Comparison of ENCODE assay signal across 8 cellular contexts in the genomic region with DNA sequence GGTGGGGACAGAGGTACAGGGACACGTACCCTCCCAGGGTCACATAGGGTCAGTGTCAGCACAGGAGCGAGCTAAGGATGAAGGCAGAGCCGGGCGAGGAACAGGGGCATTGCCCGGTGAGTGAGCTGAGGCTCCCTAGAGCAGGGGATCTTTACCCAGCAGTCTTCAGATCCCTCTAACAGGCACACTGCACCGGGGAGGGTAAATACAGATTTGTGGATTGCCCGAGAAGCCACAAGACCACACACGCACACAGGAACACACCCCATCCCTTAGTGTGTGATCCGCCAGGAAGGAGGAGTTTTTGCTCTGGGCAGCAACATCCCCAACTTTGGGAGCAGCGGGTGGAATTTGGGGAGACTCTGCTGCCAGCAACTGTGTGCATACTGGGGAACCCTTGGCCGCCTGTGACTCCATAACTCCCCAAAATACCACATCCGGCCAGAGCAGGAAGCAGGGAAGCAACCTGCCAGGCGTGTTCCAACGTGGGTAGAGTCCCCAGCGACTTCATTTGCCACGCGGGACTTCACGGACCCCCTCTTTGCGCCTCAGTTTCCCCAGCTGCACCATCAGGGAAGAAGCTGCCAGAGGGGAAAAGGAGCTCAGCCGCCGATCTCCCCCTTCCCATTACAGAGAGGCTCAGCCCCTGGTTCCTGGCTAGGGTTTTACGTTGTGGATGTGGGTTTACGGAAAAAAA. TPM values are rescaled to one million over a fixed set of nuclear protein-coding genes. Genes with fewer than 3 reads are reported as not detected.
DNase-seq lines count a peak whose midpoint lies in the region; ATAC-seq, FAIRE-seq and TF ChIP-seq lines count a peak whose summit lies in the region.

No MANE protein-coding gene starts in this region.

- intact Hi-C loops in lower leg skin (cut with DNase I; ENCODE audit: low total_unique reads): no loop called here
- intact Hi-C loops in stomach (cut with DNase I; ENCODE audit: low total_unique reads): no loop called here

- no peaks in the 10 kb centered on the region for H3K4me1 ChIP-seq in RWPE2 (ENCODE audit: insufficient read depth, poor library complexity, severe bottlenecking)
- H3K4me1 ChIP-seq in stomach: peaks cover 18 to 38% (median 28%) of the 10 kb centered on the region in 4 donors

- no peak for FAIRE-seq in bronchial epithelial cell (lab: Jason Lieb, UNC)

- no peak for TF ChIP-seq POLR2A in lower leg skin (IDR thresholded peaks at IDR 0.05)
- TF ChIP-seq POLR2A in stomach (IDR thresholded peaks at IDR 0.05): no peak

- DNase-seq in AG04450 (ENCODE audit: low read depth, low spot score) (no peak), RWPE2 (ENCODE audit: low spot score) (no peak), bronchial epithelial cell (ENCODE audit: low read depth) (peak; percentile 35), lower leg skin (ENCODE audit: low spot score in 2 of 2) (no peak), stomach (peak; percentile 51), NCI-H1105 (lab: John Stamatoyannopoulos, UW) (no peak)

- no peaks in the 10 kb centered on the region; the same call in 1 of the 2 replicates for H3K9me3 ChIP-seq in AG04450 (ENCODE audit: control insufficient read depth, insufficient read depth, low read length)
- H3K9me3 ChIP-seq in RWPE2 (ENCODE audit: severe bottlenecking): no peaks in the 10 kb centered on the region
- no peaks in the 10 kb centered on the region for H3K9me3 ChIP-seq in stomach

- H3K4me3 ChIP-seq in AG04450 (ENCODE audit: low read depth, low read length) (peak overlapping the region; percentile 62), RWPE2 (ENCODE audit: severe bottlenecking) (peak overlapping the region; percentile 35), bronchial epithelial cell (ENCODE audit: low read depth, low read length) (peak overlapping the region; percentile 39), lower leg skin (ENCODE audit: low read depth, poor library complexity, severe bottlenecking) (peak overlapping the region; percentile 34), stomach (peak overlapping the region; percentile 56 to 63 (median 58))

- CTCF ChIA-PET in AG04450 (lab: Charles Lee): interaction anchor here (0.7 to 0.8 kb wide), 2 partner anchors 19 to 72 kb away, joined by 4 to 6 read pairs; no protein-coding TSS in a partner anchor

- TF ChIP-seq CTCF in AG04450 (IDR thresholded peaks at IDR 0.05; ENCODE audit: low read depth, low read length) (no peak), RWPE2 (IDR thresholded peaks at IDR 0.05; ENCODE audit: poor library complexity, severe bottlenecking) (no peak), bronchial epithelial cell (IDR thresholded peaks at IDR 0.05; ENCODE audit: insufficient read depth, low read length, severe bottlenecking) (no peak), lower leg skin (IDR thresholded peaks at IDR 0.05) (no peak), stomach (IDR thresholded peaks at IDR 0.05) (no peak)

- peak overlapping the region; percentile 31 for H3K27ac ChIP-seq in AG04450 (ENCODE audit: low read depth, low read length)
- H3K27ac ChIP-seq in RWPE2 (ENCODE audit: poor library complexity, severe bottlenecking): peak overlapping the region; percentile 70
- H3K27ac ChIP-seq in stomach: peak overlapping the region; percentile 57 to 95 (median 94)

- H3K27me3 ChIP-seq in AG04450 (ENCODE audit: control insufficient read depth, insufficient read depth, low read length): peaks cover 18% of the 10 kb centered on the region
- no peaks in the 10 kb centered on the region for H3K27me3 ChIP-seq in RWPE2 (ENCODE audit: insufficient read depth, poor library complexity, severe bottlenecking)
- H3K27me3 ChIP-seq in bronchial epithelial cell (ENCODE audit: control insufficient read depth, insufficient read depth, low read length): peaks cover 2% of the 10 kb centered on the region
- peaks cover 0 to 6% (median 0%) of the 10 kb centered on the region in 3 donors for H3K27me3 ChIP-seq in stomach

- 1 to 3% methylated on average over 19 to 21 of the region's 23 CpGs for WGBS in lower leg skin, 2 donors
- 0 to 4% (median 2%) methylated on average over 17 to 23 of the region's 23 CpGs for WGBS in stomach, 5 donors

- peak; percentile 4 for ATAC-seq in GM21515 (IDR thresholded peaks at IDR 0.05; ENCODE audit: unreplicated experiment)
- ATAC-seq in RWPE2 (ENCODE audit: low read depth): 0 out of 3 replicates have a peak, but pooled peaks have one; percentile 9
- ATAC-seq in HG03097 (IDR thresholded peaks at IDR 0.05; ENCODE audit: low FRiP score, unreplicated experiment): no peak

- POLR2A ChIA-PET in AG04450 (lab: Yijun Ruan, JAX): interaction anchor here (0.5 to 1.8 kb wide), 10 partner anchors 11 to 394 kb away, joined by 3 to 9 read pairs (median 5); a partner anchor contains a TSS

- no peak for TF ChIP-seq EP300 in stomach (IDR thresholded peaks at IDR 0.05)

- H3K36me3 ChIP-seq in RWPE2 (ENCODE audit: low read depth): no peaks in the 10 kb centered on the region
- no peaks in the 10 kb centered on the region for H3K36me3 ChIP-seq in bronchial epithelial cell (ENCODE audit: control insufficient read depth, insufficient read depth, low read length)
- no peaks in the 10 kb centered on the region for H3K36me3 ChIP-seq in stomach

RNA-seq across cellular contexts. Expression of a gene that starts 5.9 kb away (rescaled TPM):
- polyA plus RNA-seq in AG04450 (2011; rRNA removed): 0.47 and 0.82 TPM in 2 replicates
- 0.30 and 0.60 TPM in 2 replicates for polyA minus RNA-seq in AG04450 (2011; rRNA and poly(A)+ RNA removed)
- 0.53 and 1.0 TPM in 2 replicates for total RNA-seq in bronchial epithelial cell
- 10 to 100 TPM; 25.3 to 40.1 (median 33.5) TPM for total RNA-seq in lower leg skin
- total RNA-seq in stomach: 10 to 100 TPM; 13.8 to 92.9 (median 47.2) TPM
- 10 to 100 TPM; 21.4 to 24.1 (median 21.8) TPM for polyA plus RNA-seq in stomach

RNA-seq across cellular contexts. Expression of a gene that starts 27.3 kb away (rescaled TPM):
- polyA plus RNA-seq in AG04450 (2011; rRNA removed) (317 and 392 TPM in 2 replicates), stomach (100 to 1,000 TPM; 470 to 688 (median 669) TPM)
- 348 and 444 TPM in 2 replicates for polyA minus RNA-seq in AG04450 (2011; rRNA and poly(A)+ RNA removed)
- total RNA-seq in bronchial epithelial cell (144 and 200 TPM in 2 replicates), lower leg skin (100 to 1,000 TPM; 329 to 533 (median 387) TPM), stomach (100 to 1,000 TPM; 126 to 386 (median 264) TPM)

RNA-seq across cellular contexts. Expression of a gene that starts 57.6 kb away (rescaled TPM):
- polyA plus RNA-seq in AG04450 (2011; rRNA removed) (0.51 and 0.72 TPM in 2 replicates), stomach (1 to 10 TPM in 2 of 3 donors, under 1 TPM in 1; 0.31 to 3.4 (median 2.7) TPM)
- polyA minus RNA-seq in AG04450 (2011; rRNA and poly(A)+ RNA removed): 0.41 and 0.52 TPM in 2 replicates
- total RNA-seq in bronchial epithelial cell (under 0.01 TPM in 1 of 2 replicates, not detected in the other), lower leg skin (1 to 10 TPM in 2 of 4 donors, not detected in 2; 1.5 to 1.8 TPM), stomach (1 to 10 TPM in 2 of 5 donors, under 1 TPM in 2, not detected in 1; 0.73 to 7.0 (median 1.8) TPM)

RNA-seq across cellular contexts. Expression of a gene that starts 59.2 kb away (rescaled TPM):
- polyA plus RNA-seq in AG04450 (2011; rRNA removed): 8.9 and 17.2 TPM in 2 replicates
- 15.2 and 22.2 TPM in 2 replicates for polyA minus RNA-seq in AG04450 (2011; rRNA and poly(A)+ RNA removed)
- total RNA-seq in bronchial epithelial cell: 47.9 and 48.1 TPM in 2 replicates
- 10 to 100 TPM; 42.5 to 63.8 (median 56.5) TPM for total RNA-seq in lower leg skin
- total RNA-seq in stomach: 100 to 1,000 TPM in 1 of 5 donors, 10 to 100 TPM in 4; 40.6 to 204 (median 63.4) TPM
- 10 to 100 TPM; 18.9 to 31.3 (median 25.5) TPM for polyA plus RNA-seq in stomach

Comparison
In these comparisons a context has a peak if more than half of its experiments do, and no peak if none do; other contexts are left out.
1. DNase-seq: peak in bronchial epithelial cell (single experiment) and stomach (single experiment); none in AG04450 (single experiment), RWPE2 (single experiment), lower leg skin (0 of 2) and NCI-H1105 (single experiment).
2. H3K27ac ChIP-seq: peak in every context shown above with its lines; median percentile 94 in stomach; 70 in RWPE2; 31 in AG04450.
3. Peak in every context shown above with its lines, with median percentiles within 50 percentile points of each other: H3K4me3 ChIP-seq.